ENCODE assay signal across 19 cellular contexts in genomic region chr21:42158846-42159245, GRCh38.
"Had no signal": no experiment of that assay in that cellular context is flagged by ENCODE, and none has a peak within 500 bp of the region (broad histone marks: within the 10 kb centered on the region; RNA-seq: fewer than 3 reads in every experiment).

No MANE protein-coding gene starts in this region.

- H3K27ac Mint-ChIP-seq: activated B cell treated with CpG ODN at 0.5 μM for 24 hours; activated CD8-positive, alpha-beta T cell treated with anti-CD3 and anti-CD28 coated beads for 36 hours; mesothelial cell of epicardium; stimulated activated naive B cell treated with anti-CD40 and anti-IgM and Interleukin-4, amounts not matched to agents 10 μg/mL and 1 μg/mL and 100 μg/mL, for 72 hours had no signal

- H3K4me3 Mint-ChIP-seq: activated B cell treated with CpG ODN at 0.5 μM for 24 hours; activated CD4-positive, alpha-beta T cell treated with anti-CD3 and anti-CD28 coated beads, Interleukin-2, amount 10 ng/mL, durations not matched to agents 24 days and 14 days; activated CD8-positive, alpha-beta T cell treated with anti-CD3 and anti-CD28 coated beads for 36 hours; activated naive CD8-positive, alpha-beta T cell; mesothelial cell of epicardium; neural crest cell; stimulated activated naive B cell treated with anti-CD40 and anti-IgM and Interleukin-4, amounts not matched to agents 10 μg/mL and 1 μg/mL and 100 μg/mL, for 72 hours had no signal

- H3K27me3 Mint-ChIP-seq: activated CD4-positive, alpha-beta T cell treated with anti-CD3 and anti-CD28 coated beads, Interleukin-2, amount 10 ng/mL, durations not matched to agents 24 days and 14 days; activated CD8-positive, alpha-beta T cell treated with anti-CD3 and anti-CD28 coated beads for 36 hours; activated naive CD8-positive, alpha-beta T cell had no signal

- H3K9me3 ChIP-seq: right lobe of liver, SK-N-SH, tibial nerve had no signal

- H3K27ac ChIP-seq: cardiac muscle cell, foreskin keratinocyte, hepatocyte, right lobe of liver, tibial nerve had no signal

- H3K4me3 ChIP-seq: cardiac muscle cell, hepatocyte, lung, right lobe of liver, tibial nerve had no signal

- ATAC-seq: activated CD8-positive, alpha-beta T cell treated with anti-CD3 and anti-CD28 coated beads for 36 hours; foreskin keratinocyte; left colon; right lobe of liver; stimulated activated naive B cell treated with anti-CD40 and anti-IgM and Interleukin-4, amounts not matched to agents 10 μg/mL and 1 μg/mL and 100 μg/mL, for 72 hours had no signal

- H3K36me3 ChIP-seq: cardiac muscle cell, right lobe of liver, tibial nerve had no signal

- DNase-seq: activated B cell treated with CpG ODN at 0.5 μM for 24 hours; activated CD4-positive, alpha-beta T cell treated with anti-CD3 and anti-CD28 coated beads, Interleukin-2, amount 10 ng/mL, durations not matched to agents 24 days and 14 days; activated CD8-positive, alpha-beta T cell treated with anti-CD3 and anti-CD28 coated beads for 36 hours; activated gamma-delta T cell; activated T-cell treated with anti-CD3 and anti-CD28 coated beads, Interleukin-2, amount 50 U/mL, for 48 hours; amygdala; foreskin keratinocyte; left colon; SK-N-SH; stimulated activated CD4-positive, alpha-beta T cell treated with anti-CD3 and anti-CD28 coated beads, Interleukin-4, amount 100 ng/mL, for 4 hours; stimulated activated naive B cell treated with anti-CD40 and anti-IgM and Interleukin-4, amounts not matched to agents 10 μg/mL and 1 μg/mL and 100 μg/mL, for 72 hours had no signal

- H3K27me3 ChIP-seq: cardiac muscle cell, hepatocyte, right lobe of liver, tibial nerve had no signal

- H3K36me3 Mint-ChIP-seq: activated naive CD8-positive, alpha-beta T cell; mesothelial cell of epicardium; stimulated activated naive B cell treated with anti-CD40 and anti-IgM and Interleukin-4, amounts not matched to agents 10 μg/mL and 1 μg/mL and 100 μg/mL, for 72 hours had no signal

- H3K9me3 Mint-ChIP-seq: activated B cell treated with CpG ODN at 0.5 μM for 24 hours; activated CD4-positive, alpha-beta T cell treated with anti-CD3 and anti-CD28 coated beads, Interleukin-2, amount 10 ng/mL, durations not matched to agents 24 days and 14 days; activated CD8-positive, alpha-beta T cell treated with anti-CD3 and anti-CD28 coated beads for 36 hours; mesothelial cell of epicardium; neural crest cell; stimulated activated naive B cell treated with anti-CD40 and anti-IgM and Interleukin-4, amounts not matched to agents 10 μg/mL and 1 μg/mL and 100 μg/mL, for 72 hours had no signal

- H3K4me1 ChIP-seq: foreskin keratinocyte, right lobe of liver had no signal
